1 cellular context compared by ENCODE assay signal in genomic region chr12:121217066-121217465, GRCh38.
TF ChIP-seq lines count a peak whose summit lies in the region.

No MANE protein-coding gene starts in this region.

TF ChIP-seq in HepG2, 621 proteins besides CTCF, POLR2A, EP300 and RAD21 (continued from another document):
- no peak for TF ChIP-seq ARID4A (CRISPR knock-in tag; IDR thresholded peaks at IDR 0.05; ENCODE audit: borderline replicate concordance)
- TF ChIP-seq ARHGAP35 (CRISPR knock-in tag; IDR thresholded peaks at IDR 0.05; ENCODE audit: borderline replicate concordance), result no peak
- no peak for TF ChIP-seq ZNF282 (IDR thresholded peaks at IDR 0.05; ENCODE audit: partially characterized antibody)
